In the genomic region with DNA sequence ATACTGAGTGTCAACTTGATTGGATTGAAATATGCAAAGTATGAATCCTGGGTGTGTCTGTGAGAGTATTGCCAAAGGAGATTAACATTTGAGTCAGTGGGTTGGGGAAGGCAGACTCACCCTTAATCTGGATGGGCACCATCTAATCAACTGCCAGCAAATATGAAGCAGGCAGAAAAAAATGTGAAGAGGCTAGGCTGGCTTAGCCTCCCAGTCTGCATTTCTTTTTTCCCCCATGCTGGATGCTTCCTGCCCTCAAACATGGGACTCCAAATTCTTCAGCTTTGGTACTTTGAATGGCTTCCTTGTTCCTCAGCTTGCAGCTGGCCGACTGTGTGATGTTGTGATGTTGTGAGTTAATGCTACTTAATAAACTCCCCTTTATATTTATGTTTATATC, we compare ENCODE assay signal across 22 cellular contexts.
"Had no signal": no experiment of that assay in that cellular context is flagged by ENCODE, and none has a peak within 500 bp of the region (broad histone marks: within the 10 kb centered on the region; RNA-seq: fewer than 3 reads in every experiment).

No MANE protein-coding gene starts in this region.

- H3K9me3 ChIP-seq: ascending aorta, prostate gland, right lobe of liver, transverse colon had no signal

- H3K4me3 ChIP-seq: ascending aorta, coronary artery, prostate gland, right lobe of liver, spleen, transverse colon had no signal

- H3K27me3 ChIP-seq: ascending aorta, right lobe of liver, spleen, transverse colon had no signal

- H3K27ac ChIP-seq: ascending aorta, coronary artery, epithelial cell of prostate, prostate gland, right lobe of liver, spleen, transverse colon, VCaP had no signal

- DNase-seq: activated CD4-positive, alpha-beta memory T cell treated with anti-CD3 and anti-CD28 coated beads, Interleukin-2, amount 10 ng/mL, durations not matched to agents 7 days and 5 days; activated CD4-positive, alpha-beta T cell treated with anti-CD3 and anti-CD28 coated beads for 36 hours; activated gamma-delta T cell treated with Interleukin-2 at 50 U/mL for 16 hours; activated naive CD8-positive, alpha-beta T cell treated with anti-CD3 and anti-CD28 coated beads, Interleukin-2, amount 10 ng/mL, durations not matched to agents 7 days and 5 days; activated T-cell treated with anti-CD3 and anti-CD28 coated beads, Interleukin-2, amount 50 U/mL, for 48 hours; caudate nucleus; effector CD4-positive, alpha-beta T cell; hippocampal formation; naive B cell; right lobe of liver; spleen; stimulated activated CD4-positive, alpha-beta T cell treated with anti-CD3 and anti-CD28 coated beads, Interleukin-1b, Interleukin-23, amount 100 ng/mL, for 48 hours; stimulated activated naive B cell treated with anti-CD40 and anti-IgM and Interleukin-4, amounts not matched to agents 10 μg/mL and 1 μg/mL and 100 μg/mL, for 72 hours; substantia nigra; T-cell; T1000; transverse colon had no signal

- H3K36me3 ChIP-seq: ascending aorta, prostate gland, right lobe of liver, spleen, transverse colon had no signal

- ATAC-seq: activated CD4-positive, alpha-beta T cell treated with anti-CD3 and anti-CD28 coated beads for 36 hours; right lobe of liver; stimulated activated naive B cell treated with anti-CD40 and anti-IgM and Interleukin-4, amounts not matched to agents 10 μg/mL and 1 μg/mL and 100 μg/mL, for 72 hours; T-cell had no signal

- H3K4me1 ChIP-seq: ascending aorta, prostate gland, right lobe of liver, spleen, transverse colon had no signal
